Comparison of ENCODE assay signal across 8 cellular contexts in genomic region chr19:11261431-11261901, GRCh38. TPM values are rescaled to one million over a fixed set of nuclear protein-coding genes. Genes with fewer than 3 reads are reported as not detected.
DNase-seq lines count a peak whose midpoint lies in the region; ATAC-seq, FAIRE-seq and TF ChIP-seq lines count a peak whose summit lies in the region.

No MANE protein-coding gene starts in this region.

- H3K36me3 ChIP-seq in HUES48 (ENCODE audit: control insufficient read depth, insufficient read depth, low read length) (no peaks in the 10 kb centered on the region), kidney (ENCODE audit: control insufficient read depth in 1 of 2, insufficient read depth in 2 of 2, low read length in 2 of 2) (no peaks in the 10 kb centered on the region)

- peak; percentile 21 for ATAC-seq in stimulated activated naive CD8-positive, alpha-beta T cell treated with anti-CD3 and anti-CD28 coated beads, Interleukin-15, amount 100 ng/mL, for 72 hours
- no peak for ATAC-seq in GM18502 (IDR thresholded peaks at IDR 0.05; ENCODE audit: poor library complexity, unreplicated experiment)
- ATAC-seq in activated naive CD4-positive, alpha-beta T cell treated with anti-CD3 and anti-CD28 coated beads, Interleukin-2, amount 50 U/mL, for 72 hours: no peak

- H3K9ac ChIP-seq in HUES48 (ENCODE audit: low read depth, low read length): no peak overlapping the region
- H3K9ac ChIP-seq in kidney (ENCODE audit: low read length in 2 of 2): peak overlapping the region; percentile 69 to 75

- DNase-seq in astrocyte of the cerebellum (ENCODE audit: low read depth): no peak
- peak; percentile 81 for DNase-seq in kidney
- DNase-seq in stimulated activated naive CD8-positive, alpha-beta T cell treated with anti-CD3 and anti-CD28 coated beads, Interleukin-15, amount 100 ng/mL, for 72 hours: no peak
- no peak for DNase-seq in NCI-H748 treated with DMSO at 0.1 percent for 48 hours (lab: John Stamatoyannopoulos, UW)
- no peak for DNase-seq in activated naive CD4-positive, alpha-beta T cell treated with anti-CD3 and anti-CD28 coated beads, Interleukin-2, amount 50 U/mL, for 72 hours (ENCODE audit: low spot score in 2 of 2)
- DNase-seq in pons (ENCODE audit: low spot score): no peak

- peak overlapping the region; percentile 59 to 75 for H3K4me3 Mint-ChIP-seq in stimulated activated naive CD8-positive, alpha-beta T cell treated with anti-CD3 and anti-CD28 coated beads, Interleukin-15, amount 100 ng/mL, for 72 hours

- no peaks in the 10 kb centered on the region for H3K27me3 ChIP-seq in HUES48 (ENCODE audit: control insufficient read depth, insufficient read depth, low read length)

- H3K27ac ChIP-seq in HUES48 (ENCODE audit: low read depth, low read length): peak overlapping the region; percentile 28
- peak overlapping the region; percentile 83 to 85 for H3K27ac ChIP-seq in kidney (ENCODE audit: low read depth in 2 of 2, low read length in 2 of 2)

- H3K27me3 Mint-ChIP-seq in stimulated activated naive CD8-positive, alpha-beta T cell treated with anti-CD3 and anti-CD28 coated beads, Interleukin-15, amount 100 ng/mL, for 72 hours: peaks cover 75% of the 10 kb centered on the region

- no peaks in the 10 kb centered on the region for H3K9me3 ChIP-seq in HUES48 (ENCODE audit: control insufficient read depth, insufficient read depth, low read length)
- no peaks in the 10 kb centered on the region for H3K9me3 ChIP-seq in kidney (ENCODE audit: control insufficient read depth in 1 of 2, low read length in 2 of 2)

- H3K4me1 Mint-ChIP-seq in stimulated activated naive CD8-positive, alpha-beta T cell treated with anti-CD3 and anti-CD28 coated beads, Interleukin-15, amount 100 ng/mL, for 72 hours: no peaks in the 10 kb centered on the region

- FAIRE-seq in kidney (lab: Jason Lieb, UNC): no peak

- no peaks in the 10 kb centered on the region for H3K9me3 Mint-ChIP-seq in stimulated activated naive CD8-positive, alpha-beta T cell treated with anti-CD3 and anti-CD28 coated beads, Interleukin-15, amount 100 ng/mL, for 72 hours
- no peaks in the 10 kb centered on the region for H3K9me3 Mint-ChIP-seq in activated naive CD4-positive, alpha-beta T cell treated with anti-CD3 and anti-CD28 coated beads, Interleukin-2, amount 50 U/mL, for 72 hours

- H3K4me1 ChIP-seq in HUES48 (ENCODE audit: control insufficient read depth, insufficient read depth, low read length) (no peaks in the 10 kb centered on the region), kidney (ENCODE audit: control insufficient read depth in 1 of 2, insufficient read depth in 1 of 2, low read depth in 1 of 2, low read length in 2 of 2) (peaks cover 0 to 9% of the 10 kb centered on the region in 2 donors)

- intact Hi-C loops in kidney (cut with DNase I): no loop called here

- in situ Hi-C loops in astrocyte of the cerebellum (cut with HindIII; ENCODE audit: low sequenced_read_pairs): no loop called here

- no peak overlapping the region for H3K27ac Mint-ChIP-seq in stimulated activated naive CD8-positive, alpha-beta T cell treated with anti-CD3 and anti-CD28 coated beads, Interleukin-15, amount 100 ng/mL, for 72 hours
- H3K27ac Mint-ChIP-seq in activated naive CD4-positive, alpha-beta T cell treated with anti-CD3 and anti-CD28 coated beads, Interleukin-2, amount 50 U/mL, for 72 hours: no peak overlapping the region

- no peak for TF ChIP-seq CTCF in astrocyte of the cerebellum (IDR thresholded peaks at IDR 0.05; ENCODE audit: low read depth, low read length, missing control alignments)
- no peak for TF ChIP-seq CTCF in kidney (IDR thresholded peaks at IDR 0.05; ENCODE audit: borderline replicate concordance, extremely low read depth, insufficient read depth)

- no peaks in the 10 kb centered on the region for H3K36me3 Mint-ChIP-seq in activated naive CD4-positive, alpha-beta T cell treated with anti-CD3 and anti-CD28 coated beads, Interleukin-2, amount 50 U/mL, for 72 hours

- H3K4me3 ChIP-seq in HUES48 (ENCODE audit: low read depth, low read length) (peak overlapping the region; percentile 77), astrocyte of the cerebellum (ENCODE audit: low read depth, low read length) (peak overlapping the region; percentile 61), kidney (ENCODE audit: low read length in 2 of 2) (peak overlapping the region; percentile 60 to 71)

RNA-seq across cellular contexts. Expression of gene DOCK6, which starts 0.9 kb away (rescaled TPM):
- 112 TPM for total RNA-seq in kidney
- polyA plus RNA-seq in kidney (ENCODE audit: insufficient read depth, low read depth, low replicate concordance): 45.8 TPM
- total RNA-seq in activated naive CD4-positive, alpha-beta T cell treated with anti-CD3 and anti-CD28 coated beads, Interleukin-2, amount 50 U/mL, for 72 hours: 10 to 100 TPM in 1 of 2 donors, 1 to 10 TPM in 1; 2.0 to 17.4 TPM

RNA-seq across cellular contexts. Expression of gene ANGPTL8, which starts 22.0 kb away (rescaled TPM):
- 1.9 TPM for total RNA-seq in kidney
- polyA plus RNA-seq in kidney (ENCODE audit: insufficient read depth, low read depth, low replicate concordance): 1.3 TPM
- total RNA-seq in activated naive CD4-positive, alpha-beta T cell treated with anti-CD3 and anti-CD28 coated beads, Interleukin-2, amount 50 U/mL, for 72 hours: not detected

RNA-seq across cellular contexts. Expression of gene TSPAN16, which starts 34.5 kb away (rescaled TPM):
- total RNA-seq in kidney: not detected
- not detected for polyA plus RNA-seq in kidney (ENCODE audit: insufficient read depth, low read depth, low replicate concordance)
- not detected for total RNA-seq in activated naive CD4-positive, alpha-beta T cell treated with anti-CD3 and anti-CD28 coated beads, Interleukin-2, amount 50 U/mL, for 72 hours
